In the genomic region with DNA sequence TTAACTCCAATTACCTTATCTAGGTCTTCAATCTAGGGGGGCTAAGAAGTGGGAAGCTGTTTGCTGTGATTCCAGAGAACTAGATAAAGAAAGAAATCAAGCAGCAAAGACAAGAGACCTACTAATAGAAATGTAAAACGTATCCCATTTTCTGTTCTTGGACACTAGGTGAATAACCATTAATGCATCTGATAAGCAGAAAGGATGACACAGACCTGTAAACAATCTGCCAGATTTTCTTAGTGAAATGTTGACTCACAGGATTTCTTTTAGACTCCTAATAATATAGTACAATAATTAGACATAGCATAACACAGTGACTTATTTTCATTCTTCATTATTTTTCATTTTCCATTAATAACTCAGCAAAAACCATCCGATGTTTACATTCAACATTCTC, we compare ENCODE assay signal across 9 cellular contexts. TPM values are rescaled to one million over a fixed set of nuclear protein-coding genes. Genes with fewer than 3 reads are reported as not detected.
DNase-seq lines count a peak whose midpoint lies in the region; ATAC-seq and TF ChIP-seq lines count a peak whose summit lies in the region.
"Had no signal": no experiment of that assay in that cellular context is flagged by ENCODE, and none has a peak within 500 bp of the region (broad histone marks: within the 10 kb centered on the region; RNA-seq: fewer than 3 reads in every experiment).

No MANE protein-coding gene starts in this region.

- peak overlapping the region; percentile 87 for H3K4me3 Mint-ChIP-seq in activated CD4-positive, alpha-beta T cell treated with anti-CD3 and anti-CD28 coated beads, Interleukin-2, amount 10 ng/mL, durations not matched to agents 7 days and 5 days
- H3K4me3 Mint-ChIP-seq in T-helper 17 cell: peak overlapping the region; percentile 50

- ATAC-seq in T-helper 17 cell: no peak

- no peaks in the 10 kb centered on the region for H3K9me3 Mint-ChIP-seq in activated CD4-positive, alpha-beta T cell treated with anti-CD3 and anti-CD28 coated beads, Interleukin-2, amount 10 ng/mL, durations not matched to agents 7 days and 5 days

- H3K4me1 Mint-ChIP-seq in activated CD4-positive, alpha-beta T cell treated with anti-CD3 and anti-CD28 coated beads, Interleukin-2, amount 10 ng/mL, durations not matched to agents 7 days and 5 days: peaks cover 32% of the 10 kb centered on the region
- H3K4me1 Mint-ChIP-seq in T-helper 17 cell: peaks cover 20% of the 10 kb centered on the region

- CTCF ChIA-PET in activated CD4-positive, alpha-beta T cell treated with anti-CD3 and anti-CD28 coated beads, Interleukin-2, amount 10 ng/mL, durations not matched to agents 7 days and 5 days (lab: Charles Lee): interaction anchor here (1.0 kb wide), 1 partner anchor 24 kb away, joined by 3 read pairs; no protein-coding TSS in a partner anchor

- TF ChIP-seq CTCF in epithelial cell of proximal tubule (conservative IDR thresholded peaks at IDR 0.05; ENCODE audit: low read depth, low read length): no peak
- no peak for TF ChIP-seq CTCF in retinal pigment epithelial cell (conservative IDR thresholded peaks at IDR 0.05; ENCODE audit: low read depth, low read length)

- H3K4me3 ChIP-seq in epithelial cell of proximal tubule (ENCODE audit: low read depth, low read length) (peak overlapping the region; percentile 89), retinal pigment epithelial cell (ENCODE audit: low read length) (peak overlapping the region; percentile 93)

- H3K36me3 Mint-ChIP-seq in activated CD4-positive, alpha-beta T cell treated with anti-CD3 and anti-CD28 coated beads, Interleukin-2, amount 10 ng/mL, durations not matched to agents 7 days and 5 days (ENCODE audit: low read depth): no peaks in the 10 kb centered on the region
- H3K36me3 Mint-ChIP-seq in T-helper 17 cell (ENCODE audit: low read depth): peaks cover 7% of the 10 kb centered on the region

- no peaks in the 10 kb centered on the region for H3K9me3 ChIP-seq in T-helper 17 cell (ENCODE audit: control insufficient read depth, low read length, poor library complexity, severe bottlenecking)

- H3K27me3 Mint-ChIP-seq in activated CD4-positive, alpha-beta T cell treated with anti-CD3 and anti-CD28 coated beads, Interleukin-2, amount 10 ng/mL, durations not matched to agents 7 days and 5 days: peaks cover 21% of the 10 kb centered on the region
- H3K27me3 Mint-ChIP-seq in T-helper 17 cell: peaks cover 16% of the 10 kb centered on the region

- no peak overlapping the region for H3K27ac Mint-ChIP-seq in activated CD4-positive, alpha-beta T cell treated with anti-CD3 and anti-CD28 coated beads, Interleukin-2, amount 10 ng/mL, durations not matched to agents 7 days and 5 days
- peak overlapping the region; percentile 85 for H3K27ac Mint-ChIP-seq in T-helper 17 cell

- POLR2A ChIA-PET in activated CD4-positive, alpha-beta T cell treated with anti-CD3 and anti-CD28 coated beads, Interleukin-2, amount 10 ng/mL, durations not matched to agents 7 days and 5 days (lab: Charles Lee): no interaction called here

- no peak for DNase-seq in activated CD4-positive, alpha-beta T cell treated with anti-CD3 and anti-CD28 coated beads, Interleukin-2, amount 10 ng/mL, durations not matched to agents 7 days and 5 days
- DNase-seq in activated CD4-positive, alpha-beta T cell treated with anti-CD3 and anti-CD28 coated beads, Interleukin-2, amount 50 U/mL, for 1 hour: no peak
- DNase-seq in T-helper 17 cell: no peak
- DNase-seq in epithelial cell of proximal tubule (ENCODE audit: low read depth): no peak
- DNase-seq in retinal pigment epithelial cell (ENCODE audit: low read depth): no peak
- no peak for DNase-seq in KG1 (lab: John Stamatoyannopoulos, UW)
- DNase-seq in NCI-H82 (lab: John Stamatoyannopoulos, UW): no peak
- DNase-seq in central memory CD4-positive, alpha-beta T cell: no peak
- DNase-seq: stimulated activated naive CD4-positive, alpha-beta T cell treated with Interleukin-2 at 50 U/mL for 16 hours had no signal

RNA-seq across cellular contexts. Expression of a gene that starts 1.3 kb away (rescaled TPM):
- 1 to 10 TPM; 3.9 to 4.0 TPM for total RNA-seq in activated CD4-positive, alpha-beta T cell treated with anti-CD3 and anti-CD28 coated beads, Interleukin-2, amount 10 ng/mL, durations not matched to agents 7 days and 5 days
- total RNA-seq in T-helper 17 cell: 1 to 10 TPM; 3.5 to 5.6 TPM
- total RNA-seq in epithelial cell of proximal tubule: 5.2 and 11.3 TPM in 2 replicates

RNA-seq across cellular contexts. Expression of a gene that starts 23.9 kb away (rescaled TPM):
- not detected for total RNA-seq in activated CD4-positive, alpha-beta T cell treated with anti-CD3 and anti-CD28 coated beads, Interleukin-2, amount 10 ng/mL, durations not matched to agents 7 days and 5 days
- not detected for total RNA-seq in T-helper 17 cell
- total RNA-seq in epithelial cell of proximal tubule: 9.7 and 9.8 TPM in 2 replicates

Comparison
In these comparisons a context has a peak if more than half of its experiments do, and no peak if none do; other contexts are left out.
1. RNA of a gene that starts 23.9 kb away (total RNA-seq): 9.7 to 9.8 TPM in epithelial cell of proximal tubule; not detected in activated CD4-positive, alpha-beta T cell treated with anti-CD3 and anti-CD28 coated beads, Interleukin-2, amount 10 ng/mL, durations not matched to agents 7 days and 5 days and not detected in T-helper 17 cell; every median in the first group is over 10 times any median in the second.